In the genomic region with DNA sequence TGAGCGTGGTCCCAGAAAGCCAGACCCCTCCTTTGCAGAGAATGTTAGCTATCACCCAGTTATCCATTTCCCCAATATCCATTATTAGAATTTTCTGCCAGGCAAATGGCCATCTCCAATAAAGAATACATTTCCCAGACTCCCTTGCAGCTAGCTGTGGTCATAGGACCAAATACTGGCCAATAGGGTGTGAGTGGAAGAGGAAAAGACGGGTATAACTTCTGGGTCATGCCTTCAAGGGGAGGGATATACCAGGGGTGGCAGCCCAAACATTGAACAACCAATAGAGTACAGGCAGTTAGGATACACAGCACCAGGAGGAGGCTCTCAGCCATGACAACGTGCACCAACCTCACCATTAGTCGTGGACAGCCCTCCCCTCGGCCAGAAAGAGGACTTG, we compare ENCODE assay signal across 33 cellular contexts. TPM values are rescaled to one million over a fixed set of nuclear protein-coding genes. Genes with fewer than 3 reads are reported as not detected.
"Had no signal": no experiment of that assay in that cellular context is flagged by ENCODE, and none has a peak within 500 bp of the region (broad histone marks: within the 10 kb centered on the region; RNA-seq: fewer than 3 reads in every experiment).

No MANE protein-coding gene starts in this region.

- ATAC-seq: activated CD4-positive, alpha-beta T cell treated with anti-CD3 and anti-CD28 coated beads for 36 hours; activated CD4-positive, CD25-positive, alpha-beta regulatory T cell treated with anti-CD3 and anti-CD28 coated beads, Interleukin-2, amount 50 U/mL, for 24 hours; activated naive CD4-positive, alpha-beta T cell treated with anti-CD3 and anti-CD28 coated beads, Interleukin-2, amount 50 U/mL, for 72 hours; activated T-cell treated with anti-CD3 and anti-CD28 coated beads, Interleukin-2, amount 50 U/mL, for 4 hours; body of pancreas; PC-3; Right ventricle myocardium inferior had no signal

- H3K9ac ChIP-seq: KMS-11 had no signal

- H3K36me3 ChIP-seq: adrenal gland, breast epithelium, Peyer's patch had no signal

- DNase-seq: activated CD4-positive, alpha-beta memory T cell treated with anti-CD3 and anti-CD28 coated beads for 36 hours; activated CD4-positive, alpha-beta T cell treated with anti-CD3 and anti-CD28 coated beads for 36 hours; activated CD4-positive, alpha-beta T cell treated with anti-CD3 and anti-CD28 coated beads, Interleukin-2, amount 50 U/mL, for 1 hour; activated CD8-positive, alpha-beta memory T cell treated with anti-CD3 and anti-CD28 coated beads, Interleukin-2, amount 50 U/mL, for 4 hours; activated gamma-delta T cell treated with Interleukin-2 at 50 U/mL for 16 hours; activated naive CD4-positive, alpha-beta T cell treated with anti-CD3 and anti-CD28 coated beads for 36 hours; activated T-cell treated with anti-CD3 and anti-CD28 coated beads for 4 hours; activated T-cell treated with anti-CD3 and anti-CD28 coated beads, Interleukin-2, amount 50 U/mL, for 4 hours; adrenal gland; body of pancreas; NCI-H1048; NCI-H1105 treated with DMSO at 0.1 percent for 48 hours; NCI-H1436; NCI-H1694; NCI-H2029; NCI-H2171; NCI-H510A; NCI-H526; NCI-H748 treated with DMSO at 0.1 percent for 48 hours; NK-92 treated with Interleukin-12 subunit alpha and Interleukin-12 subunit beta, amount 100 ng/mL, for 24 hours; PC-3; Peyer's patch; SIG-M5; T1000 had no signal

- H3K4me1 ChIP-seq: adrenal gland, body of pancreas, breast epithelium, Peyer's patch had no signal

- H3K4me3 ChIP-seq: adrenal gland, body of pancreas, breast epithelium, Peyer's patch had no signal

- H3K9me3 ChIP-seq: adrenal gland had no signal

- H3K27ac ChIP-seq: adrenal gland, body of pancreas, breast epithelium, KMS-11, Peyer's patch, RWPE1 had no signal

- H3K27me3 ChIP-seq: Peyer's patch had no signal

- H3K4me2 ChIP-seq: KMS-11 had no signal

RNA-seq across cellular contexts. Expression of a gene that starts 26.1 kb away (rescaled TPM):
- total RNA-seq: activated CD4-positive, alpha-beta memory T cell treated with anti-CD3 and anti-CD28 coated beads for 36 hours; activated CD4-positive, alpha-beta T cell treated with anti-CD3 and anti-CD28 coated beads for 36 hours; activated naive CD4-positive, alpha-beta T cell treated with anti-CD3 and anti-CD28 coated beads for 36 hours; activated naive CD4-positive, alpha-beta T cell treated with anti-CD3 and anti-CD28 coated beads, Interleukin-2, amount 50 U/mL, for 72 hours; activated T-helper 1 cell treated with anti-CD3 and anti-CD28 coated beads, Interleukin-12 subunit alpha, Interleukin-12 subunit beta, Interleukin-2, Interleukin-4 antibody, amounts not matched to agents 30 ng/mL and 10 ng/mL and 1 ng/mL, durations not matched to agents 14 hours and 24 hours and 36 hours; PC-3; T-helper 1 cell treated with Interleukin-12 subunit alpha and Interleukin-12 subunit beta and Interleukin-4 antibody, amounts not matched to agents 30 ng/mL and 1 ng/mL, for 36 hours; T-helper 2 cell treated with Interferon-gamma antibody and Interleukin-4, amounts not matched to agents 100 ng/mL and 5 ng/mL, for 36 hours had no signal
